1 cellular context compared by ENCODE assay signal in genomic region chr1:180165509-180166435, GRCh38.
TF ChIP-seq lines count a peak whose summit lies in the region.

No MANE protein-coding gene starts in this region.

TF ChIP-seq in GM23338, 12 proteins besides CTCF, POLR2A, EP300 and RAD21 (continued from another document):
- no peak for TF ChIP-seq ZNF462 (CRISPR knock-in tag; IDR thresholded peaks at IDR 0.05)
- TF ChIP-seq CREB1 (CRISPR knock-in tag; IDR thresholded peaks at IDR 0.05; ENCODE audit: low read depth): no peak
- no peak for TF ChIP-seq NANOG (IDR thresholded peaks at IDR 0.05; ENCODE audit: borderline replicate concordance)
- no peak for TF ChIP-seq JUNB (IDR thresholded peaks at IDR 0.05; ENCODE audit: unreplicated experiment)
- no peak for TF ChIP-seq ETS1 (IDR thresholded peaks at IDR 0.05)
- no peak for TF ChIP-seq EZH2phosphoT487 (IDR thresholded peaks at IDR 0.05; ENCODE audit: unreplicated experiment)
- TF ChIP-seq ZNF114 (CRISPR knock-in tag; IDR thresholded peaks at IDR 0.05): no peak
- TF ChIP-seq STAT1 (IDR thresholded peaks at IDR 0.05; ENCODE audit: unreplicated experiment): no peak
- no peak for TF ChIP-seq POLR2AphosphoS5 (IDR thresholded peaks at IDR 0.05; ENCODE audit: low read depth)
- TF ChIP-seq ZNF331 (CRISPR knock-in tag; IDR thresholded peaks at IDR 0.05; ENCODE audit: low read depth): no peak
TF ChIP-seq in GM23338: peak in this region for 0.
